18 cellular contexts compared by ENCODE assay signal in the genomic region with DNA sequence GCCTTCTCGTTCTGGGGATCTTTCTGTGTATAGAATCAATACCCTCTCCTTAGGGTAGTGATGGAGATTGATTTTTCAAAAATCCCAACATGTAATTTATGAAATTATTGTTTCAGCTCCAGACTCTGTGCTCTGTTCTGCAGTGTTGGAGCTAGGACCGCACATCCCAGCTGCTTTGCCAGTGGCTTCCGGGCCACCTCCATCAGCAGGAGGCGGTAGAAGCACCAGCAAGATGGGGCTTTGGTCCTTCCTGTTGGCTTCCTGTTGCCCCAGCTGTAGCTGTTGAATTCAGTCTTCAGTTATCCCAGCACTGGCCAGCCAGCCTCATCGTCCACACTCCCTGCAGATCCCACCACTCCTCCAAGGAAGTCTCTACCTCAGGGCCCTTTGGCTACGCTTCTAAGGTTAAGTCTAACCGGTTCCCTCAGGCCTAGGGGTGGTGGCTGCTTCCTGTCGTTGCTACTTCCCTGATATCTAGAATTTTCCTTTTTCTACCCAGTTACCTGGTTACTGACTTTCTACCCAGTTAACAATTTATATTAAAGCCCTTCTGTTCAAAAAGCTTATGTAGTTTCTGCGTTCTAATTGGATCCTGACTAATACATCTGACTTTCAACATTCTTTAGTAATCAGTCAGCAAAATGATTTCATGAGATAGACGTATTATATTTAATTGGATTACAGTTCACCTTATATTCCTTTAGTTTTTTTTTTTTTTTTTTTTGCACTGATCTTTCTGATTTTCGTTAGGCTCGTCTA. TPM values are rescaled to one million over a fixed set of nuclear protein-coding genes. Genes with fewer than 3 reads are reported as not detected.
A peak's percentile ranks its signal among the peaks of the same experiment; 100 is the strongest.
DNase-seq lines count a peak whose midpoint lies in the region; ATAC-seq, FAIRE-seq and TF ChIP-seq lines count a peak whose summit lies in the region.
"Had no signal": no experiment of that assay in that cellular context is flagged by ENCODE, and none has a peak within 500 bp of the region (broad histone marks: within the 10 kb centered on the region; RNA-seq: fewer than 3 reads in every experiment).

No MANE protein-coding gene starts in this region.

- peaks cover 3% of the 10 kb centered on the region for H3K36me3 ChIP-seq in WERI-Rb-1

- no peak overlapping the region for H3K4me3 ChIP-seq in A549
- no peak overlapping the region for H3K4me3 ChIP-seq in HFF-Myc (replicated peaks; ENCODE audit: low read depth, low read length)
- no peak overlapping the region for H3K4me3 ChIP-seq in WERI-Rb-1 (ENCODE audit: low read depth, low read length)
- H3K4me3 ChIP-seq: body of pancreas had no signal

- no peak for TF ChIP-seq RAD21 in A549 (conservative IDR thresholded peaks at IDR 0.05 in 1 of 2, IDR thresholded peaks at IDR 0.05 in 1 of 2)

- ATAC-seq in A549 (no peak), GM18505 (IDR thresholded peaks at IDR 0.05; ENCODE audit: unreplicated experiment) (no peak)
- ATAC-seq: body of pancreas; stimulated activated naive CD8-positive, alpha-beta T cell treated with anti-CD3 and anti-CD28 coated beads, Interleukin-15, Interleukin-2, amounts not matched to agents 100 U/mL and 50 U/mL, for 24 hours; WTC11 had no signal

- no peaks in the 10 kb centered on the region for H3K27me3 ChIP-seq in WERI-Rb-1 (ENCODE audit: insufficient read depth, low read depth, severe bottlenecking)
- H3K27me3 ChIP-seq: body of pancreas had no signal

- TF ChIP-seq EP300 in A549 (IDR thresholded peaks at IDR 0.05), result no peak

- CTCF ChIA-PET in A549 (lab: Yijun Ruan, JAX), result interaction anchor here (0.7 to 5.3 kb wide), 4 partner anchors 8 to 671 kb away, joined by 3 to 25 read pairs (median 4); no protein-coding TSS in a partner anchor
- CTCF ChIA-PET in GM10248 (lab: Yijun Ruan, JAX), result interaction anchor here (1.3 to 2.2 kb wide), 2 partner anchors 12 to 16 kb away, joined by 3 to 9 read pairs; no protein-coding TSS in a partner anchor

- POLR2A ChIA-PET in A549 (lab: Yijun Ruan, JAX) (interaction anchor here (0.6 kb wide), 1 partner anchor 14 kb away, joined by 4 read pairs; no protein-coding TSS in a partner anchor), GM10248 (lab: Yijun Ruan, JAX) (no interaction called here)

- no peak for FAIRE-seq in A549 (lab: Jason Lieb, UNC)
- FAIRE-seq: urothelium cell line had no signal

- peak overlapping the region; percentile 9; the same call in 1 of the 3 replicates for H3K4me2 ChIP-seq in A549

- H3K27ac ChIP-seq in A549, result peak overlapping the region; percentile 40 to 94; a peak in 5 of 6 replicates
- H3K27ac ChIP-seq in WERI-Rb-1, result no peak overlapping the region

- TF ChIP-seq CTCF in A549 (IDR thresholded peaks at IDR 0.05) (no peak), HFF-Myc (IDR thresholded peaks at IDR 0.05; ENCODE audit: low read depth, low read length, missing control alignments) (peak; percentile 17), WERI-Rb-1 (IDR thresholded peaks at IDR 0.05; ENCODE audit: low read depth, low read length) (peak; percentile 30; the same call in 1 of the 2 replicates), GM10248 (IDR thresholded peaks at IDR 0.05; ENCODE audit: control extremely low read depth, extremely low read depth, low read depth, missing control alignments) (no peak)

- DNase-seq in A549 (ENCODE audit: low read depth in 1 of 2, low spot score in 1 of 2), result no peak
- no peak for DNase-seq in HFF-Myc (ENCODE audit: extremely low read depth, low read depth)
- no peak for DNase-seq in WERI-Rb-1
- peak; percentile 66 for DNase-seq in fibroblast of peridontal ligament (ENCODE audit: extremely low read depth)
- DNase-seq in GM10248 (ENCODE audit: extremely low spot score), result no peak
- DNase-seq in HUDEP-2 (lab: John Stamatoyannopoulos, UW; ENCODE audit: unreplicated experiment in 76 of 76), result no peak
- no peak for DNase-seq in DMS53 treated with DMSO at 0.1 percent for 48 hours (lab: John Stamatoyannopoulos, UW; ENCODE audit: unreplicated experiment)
- DNase-seq: activated gamma-delta T cell; body of pancreas; DMS 273 treated with DMSO at 0.1 percent for 48 hours; effector memory CD4-positive, alpha-beta T cell; immature natural killer cell; NK-92 treated with Interleukin-12 subunit alpha and Interleukin-12 subunit beta, amount 100 ng/mL, for 24 hours; nucleus accumbens; stimulated activated naive CD8-positive, alpha-beta T cell treated with anti-CD3 and anti-CD28 coated beads, Interleukin-15, Interleukin-2, amounts not matched to agents 100 U/mL and 50 U/mL, for 24 hours had no signal

- H3K9me3 ChIP-seq in A549 (no peaks in the 10 kb centered on the region), WERI-Rb-1 (ENCODE audit: severe bottlenecking) (no peaks in the 10 kb centered on the region)
- H3K9me3 ChIP-seq: body of pancreas had no signal

- no peak for TF ChIP-seq POLR2A in A549 (IDR thresholded peaks at IDR 0.05; ENCODE audit: low read length)
- TF ChIP-seq POLR2A in GM18505 (IDR thresholded peaks at IDR 0.05; ENCODE audit: borderline replicate concordance, extremely low read depth, insufficient read depth, insufficient read length), result no peak

- WGBS in A549 (ENCODE audit: missing lambda C conversion rate), result 88% methylated on average over 12 of the region's 12 CpGs

- H3K4me1 ChIP-seq in A549, result peaks cover 58% of the 10 kb centered on the region

TF ChIP-seq in A549, 52 proteins besides CTCF, POLR2A, EP300 and RAD21:
- TF ChIP-seq POLR2AphosphoS2 (conservative IDR thresholded peaks at IDR 0.05; ENCODE audit: low read length) (no peak), MAZ (IDR thresholded peaks at IDR 0.05; ENCODE audit: borderline replicate concordance, low read depth, low read length) (no peak)

RNA-seq across cellular contexts. Expression of a gene that starts 24.6 kb away (rescaled TPM):
- polyA plus RNA-seq in A549 (2011; rRNA removed) (57.5 and 66.9 TPM in 2 replicates), A549 (2017; fragmentation: RNase III; extraction: RNeasy Plus Mini Kit Qiagen cat#74134 plus additional on column Dnase treatment) (111 to 115 TPM (median 114 TPM) in 3 replicates)
- 83.3 and 105 TPM in 2 replicates for polyA plus RNA-seq in A549 (2012; cell fraction: cytosol; rRNA removed)
- polyA plus RNA-seq in A549 (2012; cell fraction: nucleus; rRNA removed), result 194 and 199 TPM in 2 replicates
- 50.1 and 58.6 TPM in 2 replicates for polyA minus RNA-seq in A549 (2011; rRNA and poly(A)+ RNA removed)

Comparison
In these comparisons a context has a peak if more than half of its experiments do, and no peak if none do; other contexts are left out.
1. CTCF ChIP-seq: peak in HFF-Myc (single experiment) and WERI-Rb-1 (single experiment); none in A549 (single experiment) and GM10248 (single experiment).